Comparison of ENCODE assay signal across 15 cellular contexts in genomic region chr7:38438938-38439337, GRCh38.
"Had no signal": no experiment of that assay in that cellular context is flagged by ENCODE, and none has a peak within 500 bp of the region (broad histone marks: within the 10 kb centered on the region; RNA-seq: fewer than 3 reads in every experiment).

No MANE protein-coding gene starts in this region.

- H3K27ac ChIP-seq: breast epithelium, esophagus muscularis mucosa, SK-N-MC, thoracic aorta had no signal

- H3K4me3 Mint-ChIP-seq: immature natural killer cell, nephron progenitor cell had no signal

- H3K27me3 ChIP-seq: breast epithelium, esophagus muscularis mucosa had no signal

- H3K4me1 Mint-ChIP-seq: immature natural killer cell, nephron progenitor cell had no signal

- H3K27ac Mint-ChIP-seq: immature natural killer cell, nephron progenitor cell had no signal

- H3K9me3 Mint-ChIP-seq: immature natural killer cell, nephron progenitor cell had no signal

- H3K4me1 ChIP-seq: breast epithelium, esophagus muscularis mucosa had no signal

- DNase-seq: activated effector memory CD4-positive, alpha-beta T cell treated with anti-CD3 and anti-CD28 coated beads, Interleukin-2, amount 50 U/mL, for 16 hours; aorta; cerebellar nuclear complex; effector CD4-positive, alpha-beta T cell; immature natural killer cell; kidney glomerular epithelial cell; left ventricle myocardium superior; nephron progenitor cell; nucleus accumbens had no signal

- H3K9me3 ChIP-seq: breast epithelium, esophagus muscularis mucosa, thoracic aorta had no signal

- ATAC-seq: left ventricle myocardium superior, sciatic nerve had no signal

- H3K36me3 ChIP-seq: breast epithelium, esophagus muscularis mucosa, thoracic aorta had no signal

- H3K4me3 ChIP-seq: breast epithelium, esophagus muscularis mucosa, SK-N-MC, smooth muscle cell, thoracic aorta had no signal
